ENCODE assay signal across 9 cellular contexts in the genomic region with DNA sequence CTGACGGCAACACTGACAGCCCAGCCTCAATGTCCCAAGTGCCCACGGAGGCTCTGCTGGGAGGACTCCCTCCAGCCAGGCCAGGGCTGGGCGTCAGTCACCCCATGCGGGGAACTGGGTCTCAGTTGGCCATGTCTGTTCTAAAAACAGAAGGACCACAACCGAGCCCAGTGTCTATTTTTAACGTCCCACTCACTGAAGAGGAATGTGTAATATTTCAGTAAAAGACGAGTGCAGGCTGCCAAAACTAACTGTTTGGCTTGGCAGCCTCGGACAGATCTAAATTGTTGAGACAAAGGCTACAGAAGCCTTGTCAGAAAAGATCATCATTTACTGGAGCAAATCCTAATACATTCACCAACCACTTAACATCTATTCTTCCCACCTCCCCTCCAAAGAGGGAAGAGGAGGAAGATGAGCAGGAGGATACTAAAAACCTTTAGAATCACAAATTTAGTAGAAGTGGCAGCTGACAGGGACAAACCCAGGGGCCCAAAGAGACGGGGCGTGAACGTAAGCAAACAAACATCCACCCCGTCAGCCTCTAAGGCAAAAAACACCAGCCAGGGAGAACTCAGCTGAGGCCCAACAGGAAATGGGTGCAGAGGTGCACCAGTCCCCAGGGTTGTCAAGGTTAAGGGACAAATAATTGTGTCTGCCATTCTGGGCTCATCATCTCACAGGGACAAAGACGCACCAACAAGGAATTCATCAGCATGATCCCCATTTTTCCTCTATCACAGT. TPM values are rescaled to one million over a fixed set of nuclear protein-coding genes. Genes with fewer than 3 reads are reported as not detected.
A peak's percentile ranks its signal among the peaks of the same experiment; 100 is the strongest.
DNase-seq lines count a peak whose midpoint lies in the region; TF ChIP-seq lines count a peak whose summit lies in the region.
"Had no signal": no experiment of that assay in that cellular context is flagged by ENCODE, and none has a peak within 500 bp of the region (broad histone marks: within the 10 kb centered on the region; RNA-seq: fewer than 3 reads in every experiment).

No MANE protein-coding gene starts in this region.

- H3K36me3 ChIP-seq in SJSA1 (peaks cover 64% of the 10 kb centered on the region), prostate gland (no peaks in the 10 kb centered on the region), neural progenitor cell (peaks cover 3% of the 10 kb centered on the region)

- H3K36me3 Mint-ChIP-seq in neural progenitor cell: peaks cover 37% of the 10 kb centered on the region

- no peak overlapping the region for H3K4me2 ChIP-seq in neural progenitor cell

- H3K27me3 Mint-ChIP-seq in neural progenitor cell (ENCODE audit: insufficient read depth, low read depth): no peaks in the 10 kb centered on the region
- H3K27me3 Mint-ChIP-seq: activated CD4-positive, alpha-beta T cell treated with anti-CD3 and anti-CD28 coated beads, Interleukin-2, amount 10 ng/mL, durations not matched to agents 24 days and 14 days had no signal

- H4K20me1 ChIP-seq in neural progenitor cell (ENCODE audit: low read depth): peaks cover 23% of the 10 kb centered on the region

- no peak overlapping the region for H3K27ac Mint-ChIP-seq in neural progenitor cell

- H3K27ac ChIP-seq in C4-2B (peak overlapping the region; percentile 6), SJSA1 (peak overlapping the region; percentile 92), prostate gland (peak overlapping the region; percentile 4 to 27), neural progenitor cell (no peak overlapping the region)

- H3K4me3 ChIP-seq in SJSA1: no peak overlapping the region
- no peak overlapping the region for H3K4me3 ChIP-seq in foreskin fibroblast (ENCODE audit: low read depth in 1 of 2, low read length in 2 of 2)
- H3K4me3 ChIP-seq in prostate gland: no peak overlapping the region
- H3K4me3 ChIP-seq in neural progenitor cell: no peak overlapping the region

- H3K79me2 ChIP-seq in neural progenitor cell (ENCODE audit: low read depth): peaks cover 5% of the 10 kb centered on the region

- intact Hi-C loops in prostate gland (cut with DNase I): no loop called here

- no peak for TF ChIP-seq POLR2A in prostate gland (IDR thresholded peaks at IDR 0.05)
- no peak for TF ChIP-seq POLR2A in erythroblast (IDR thresholded peaks at IDR 0.05; ENCODE audit: low read length)

- H3K9me3 ChIP-seq in SJSA1 (replicated peaks): no peaks in the 10 kb centered on the region
- H3K9me3 ChIP-seq in prostate gland: no peaks in the 10 kb centered on the region
- no peaks in the 10 kb centered on the region for H3K9me3 ChIP-seq in neural progenitor cell (ENCODE audit: low read depth)

- H3K9me3 Mint-ChIP-seq in neural progenitor cell: no peaks in the 10 kb centered on the region
- H3K9me3 Mint-ChIP-seq: activated CD4-positive, alpha-beta T cell treated with anti-CD3 and anti-CD28 coated beads, Interleukin-2, amount 10 ng/mL, durations not matched to agents 24 days and 14 days had no signal

- H3K4me1 ChIP-seq in SJSA1 (replicated peaks) (peaks cover 63% of the 10 kb centered on the region), prostate gland (replicated peaks) (peaks cover 20% of the 10 kb centered on the region), neural progenitor cell (peaks cover 13% of the 10 kb centered on the region)

- H3K4me1 Mint-ChIP-seq in neural progenitor cell: peaks cover 19% of the 10 kb centered on the region

- 17% methylated on average over 13 of the region's 13 CpGs for WGBS in prostate gland

- no peak overlapping the region for H2AFZ ChIP-seq in neural progenitor cell (replicated peaks)

- TF ChIP-seq CTCF in C4-2B (conservative IDR thresholded peaks at IDR 0.05): no peak
- TF ChIP-seq CTCF in foreskin fibroblast (IDR thresholded peaks at IDR 0.05; ENCODE audit: low read depth, low read length): no peak
- TF ChIP-seq CTCF in prostate gland (IDR thresholded peaks at IDR 0.05): no peak
- no peak for TF ChIP-seq CTCF in neural progenitor cell (IDR thresholded peaks at IDR 0.05)

- no peak overlapping the region for H3K9ac ChIP-seq in neural progenitor cell

- no peak overlapping the region for H3K4me3 Mint-ChIP-seq in neural progenitor cell
- H3K4me3 Mint-ChIP-seq: activated CD4-positive, alpha-beta T cell treated with anti-CD3 and anti-CD28 coated beads, Interleukin-2, amount 10 ng/mL, durations not matched to agents 24 days and 14 days had no signal

- DNase-seq in SJSA1 (ENCODE audit: low read depth in 1 of 2, low spot score in 2 of 2): peak; percentile 89 to 96
- peak; percentile 85 to 95 for DNase-seq in foreskin fibroblast
- peak; percentile 68 for DNase-seq in prostate gland (ENCODE audit: low spot score)
- no peak for DNase-seq in neural progenitor cell (ENCODE audit: low spot score)
- DNase-seq in erythroblast (lab: John Stamatoyannopoulos, UW): no peak
- no peak for DNase-seq in NOMO-1 treated with DMSO at 0.1 percent for 48 hours (lab: John Stamatoyannopoulos, UW; ENCODE audit: unreplicated experiment)
- no peak for DNase-seq in HUDEP-2 (lab: John Stamatoyannopoulos, UW; ENCODE audit: unreplicated experiment in 76 of 76)
- DNase-seq: activated CD4-positive, alpha-beta T cell treated with anti-CD3 and anti-CD28 coated beads, Interleukin-2, amount 10 ng/mL, durations not matched to agents 24 days and 14 days had no signal

- H3K27me3 ChIP-seq in SJSA1 (replicated peaks) (no peaks in the 10 kb centered on the region), prostate gland (replicated peaks; ENCODE audit: insufficient read depth) (no peaks in the 10 kb centered on the region), neural progenitor cell (no peaks in the 10 kb centered on the region)

- H3F3A ChIP-seq in neural progenitor cell (ENCODE audit: low read depth): no peaks in the 10 kb centered on the region

RNA-seq across cellular contexts. Expression of a gene that starts 18.7 kb away (rescaled TPM):
- 94.1 and 156 TPM in 2 replicates for total RNA-seq in SJSA1 (2014; rRNA removed; shearing (Covaris generic))
- total RNA-seq in prostate gland (10 to 100 TPM; 41.9 to 44.8 TPM), neural progenitor cell (ENCODE audit: low replicate concordance) (48.5 and 66.7 TPM in 2 replicates)

Comparison
In these comparisons a context has a peak if more than half of its experiments do, and no peak if none do; other contexts are left out.
1. DNase-seq: peak in SJSA1 (2 of 2), foreskin fibroblast (2 of 2) and prostate gland (single experiment); none in neural progenitor cell (single experiment), erythroblast (0 of 2), NOMO-1 treated with DMSO at 0.1 percent for 48 hours (single experiment) and HUDEP-2 (0 of 76).